8 cellular contexts compared by ENCODE assay signal in the genomic region with DNA sequence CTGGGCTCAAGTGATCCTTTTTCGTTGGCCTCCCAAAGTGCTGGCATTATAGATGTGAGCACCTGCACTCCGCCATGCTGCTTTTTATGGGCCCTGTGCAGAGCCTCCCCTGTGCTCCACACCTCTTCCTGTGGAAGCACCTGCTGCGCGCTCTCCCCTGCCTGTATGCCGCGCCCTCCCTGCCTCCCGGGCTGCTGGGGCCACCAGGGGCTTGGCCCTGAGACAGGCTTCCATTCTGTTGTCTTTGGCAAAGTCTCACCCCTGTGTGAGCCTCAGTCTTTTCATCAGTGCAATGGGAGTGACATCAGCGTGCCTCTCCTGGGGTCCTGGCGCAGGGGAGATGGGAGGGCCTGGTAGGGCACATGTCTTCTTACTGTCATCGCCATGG. TPM values are rescaled to one million over a fixed set of nuclear protein-coding genes. Genes with fewer than 3 reads are reported as not detected.
DNase-seq lines count a peak whose midpoint lies in the region; ATAC-seq and TF ChIP-seq lines count a peak whose summit lies in the region.

No MANE protein-coding gene starts in this region.

- peaks cover 19% of the 10 kb centered on the region for H3K4me1 ChIP-seq in HUES6 (ENCODE audit: control insufficient read depth, insufficient read depth, low read length)
- peaks cover 42% of the 10 kb centered on the region for H3K4me1 ChIP-seq in muscle layer of colon (ENCODE audit: insufficient read depth, low read length)

- DNase-seq in AG09309 (ENCODE audit: low read depth) (no peak), astrocyte of the cerebellum (ENCODE audit: low read depth) (no peak), hypothalamus (lab: John Stamatoyannopoulos, UW) (no peak), brain microvascular endothelial cell (no peak), SK-N-DZ (ENCODE audit: low spot score) (no peak)

- H3K36me3 ChIP-seq in HUES6 (ENCODE audit: control insufficient read depth, insufficient read depth, low read length) (peaks cover 50% of the 10 kb centered on the region), muscle layer of colon (ENCODE audit: insufficient read depth, low read length) (peaks cover 43% of the 10 kb centered on the region), brain microvascular endothelial cell (replicated peaks) (peaks cover 37% of the 10 kb centered on the region)

- H3K9ac ChIP-seq in HUES6 (ENCODE audit: low read length) (peak overlapping the region; percentile 88), muscle layer of colon (ENCODE audit: low read length) (no peak overlapping the region)

- H3K9me3 ChIP-seq in HUES6 (ENCODE audit: control insufficient read depth, insufficient read depth, low read depth, low read length) (no peaks in the 10 kb centered on the region), muscle layer of colon (ENCODE audit: low read length) (no peaks in the 10 kb centered on the region)

- H3K27ac ChIP-seq in HUES6 (ENCODE audit: low read depth, low read length) (no peak overlapping the region), muscle layer of colon (ENCODE audit: low read depth, low read length) (peak overlapping the region; percentile 96), brain microvascular endothelial cell (no peak overlapping the region)

- H3K4me3 ChIP-seq in AG09309 (ENCODE audit: control insufficient read depth, low read depth, low read length) (peak overlapping the region; percentile 65), HUES6 (ENCODE audit: low read depth, low read length) (peak overlapping the region; percentile 89), astrocyte of the cerebellum (ENCODE audit: low read depth, low read length) (peak overlapping the region; percentile 62), muscle layer of colon (ENCODE audit: low read depth in 1 of 2, low read length in 2 of 2) (peak overlapping the region in 1 of 2 donors; percentile 68), brain microvascular endothelial cell (ENCODE audit: low read depth, low read length) (no peak overlapping the region)

- H3K27me3 ChIP-seq in HUES6 (ENCODE audit: control insufficient read depth, insufficient read depth, low read length) (no peaks in the 10 kb centered on the region), muscle layer of colon (ENCODE audit: control insufficient read depth in 1 of 2, insufficient read depth in 2 of 2, low read length in 2 of 2) (no peaks in the 10 kb centered on the region), brain microvascular endothelial cell (replicated peaks) (no peaks in the 10 kb centered on the region)

- no peak for ATAC-seq in HG02571 (IDR thresholded peaks at IDR 0.05; ENCODE audit: unreplicated experiment)

- in situ Hi-C loops in astrocyte of the cerebellum (cut with HindIII; ENCODE audit: low sequenced_read_pairs) (no loop called here), brain microvascular endothelial cell (cut with HindIII; ENCODE audit: low pct_ligation_motif_present, low sequenced_read_pairs) (no loop called here)

- TF ChIP-seq CTCF in AG09309 (IDR thresholded peaks at IDR 0.05; ENCODE audit: control insufficient read depth, insufficient read depth, low read depth, low read length, missing control alignments) (no peak), astrocyte of the cerebellum (IDR thresholded peaks at IDR 0.05; ENCODE audit: low read depth, low read length, missing control alignments) (no peak), brain microvascular endothelial cell (IDR thresholded peaks at IDR 0.05; ENCODE audit: low read depth, low read length, missing control alignments) (no peak)

RNA-seq across cellular contexts. Expression of a gene that starts 1.3 kb away (rescaled TPM):
- polyA plus RNA-seq in SK-N-DZ (2014; cell fraction: cytosol; rRNA removed), result 27.6 and 35.5 TPM in 2 replicates
- 40.1 and 42.4 TPM in 2 replicates for polyA plus RNA-seq in SK-N-DZ (2014; cell fraction: nucleus; rRNA removed)

RNA-seq across cellular contexts. Expression of a gene that starts 7.5 kb away (rescaled TPM):
- polyA plus RNA-seq in SK-N-DZ (2014; cell fraction: cytosol; rRNA removed), result 479 and 663 TPM in 2 replicates
- 559 and 732 TPM in 2 replicates for polyA plus RNA-seq in SK-N-DZ (2014; cell fraction: nucleus; rRNA removed)

RNA-seq across cellular contexts. Expression of a gene that starts 9.1 kb away (rescaled TPM):
- polyA plus RNA-seq in SK-N-DZ (2014; cell fraction: cytosol; rRNA removed), result 12.4 and 16.7 TPM in 2 replicates
- 6.8 and 9.5 TPM in 2 replicates for polyA plus RNA-seq in SK-N-DZ (2014; cell fraction: nucleus; rRNA removed)

RNA-seq across cellular contexts. Expression of a gene that starts 28.2 kb away (rescaled TPM):
- 23.3 and 31.3 TPM in 2 replicates for polyA plus RNA-seq in SK-N-DZ (2014; cell fraction: cytosol; rRNA removed)
- polyA plus RNA-seq in SK-N-DZ (2014; cell fraction: nucleus; rRNA removed), result 74.4 and 125 TPM in 2 replicates

RNA-seq across cellular contexts. Expression of a gene that starts 35.1 kb away (rescaled TPM):
- 69.7 and 75.2 TPM in 2 replicates for polyA plus RNA-seq in SK-N-DZ (2014; cell fraction: cytosol; rRNA removed)
- polyA plus RNA-seq in SK-N-DZ (2014; cell fraction: nucleus; rRNA removed), result 50.9 and 102 TPM in 2 replicates
